Comparison of ENCODE assay signal across 1 cellular context in the genomic region with DNA sequence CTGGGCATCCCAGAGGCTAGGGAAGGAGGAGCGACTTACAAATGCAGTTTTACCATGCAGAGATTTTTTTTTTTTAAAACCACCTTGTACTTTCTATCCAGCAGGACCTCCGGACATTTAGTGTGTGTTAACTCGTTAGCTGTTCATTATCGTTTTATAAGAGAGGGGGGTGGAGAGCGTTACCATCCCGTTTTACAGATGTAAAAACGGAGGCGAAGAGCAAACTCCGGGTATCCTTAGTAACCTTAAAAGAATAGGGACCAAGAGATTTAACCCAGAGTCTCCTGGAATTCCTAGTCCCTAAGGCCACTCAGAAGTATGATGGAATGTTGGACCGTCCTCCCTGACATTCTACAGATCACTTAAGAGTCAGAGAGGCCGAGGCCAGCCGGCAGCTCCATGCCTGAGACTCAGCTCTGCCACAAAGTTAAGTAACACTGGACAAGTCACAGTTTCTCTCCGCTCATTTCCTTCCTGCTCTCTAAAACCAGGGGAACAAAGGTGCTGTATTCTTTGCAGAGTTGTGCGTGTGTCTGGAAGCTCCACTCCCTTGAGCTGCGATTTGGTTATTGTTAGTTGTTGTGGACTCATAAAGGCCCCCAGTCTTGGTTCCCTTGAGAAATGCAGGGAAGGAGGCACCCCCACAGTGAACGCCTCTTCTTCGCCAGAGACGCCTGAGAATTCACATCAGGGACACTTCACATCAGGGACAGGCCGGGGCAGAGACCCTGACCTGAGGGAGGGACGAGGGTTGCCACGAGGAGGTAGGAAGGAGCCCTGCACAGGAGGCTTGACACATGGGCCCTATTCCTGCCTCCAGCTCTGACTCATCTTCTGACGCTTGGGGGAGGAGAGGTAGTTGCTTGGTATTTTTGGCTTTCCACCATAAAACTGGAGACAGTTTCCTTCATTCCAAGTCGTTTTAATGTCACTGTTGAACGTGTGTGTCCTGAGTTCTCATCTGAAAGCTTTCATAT.
TF ChIP-seq lines count a peak whose summit lies in the region.

No MANE protein-coding gene starts in this region.

TF ChIP-seq in GM12878, 131 proteins besides CTCF, POLR2A, EP300 and RAD21:
- TF ChIP-seq IKZF2 (IDR thresholded peaks at IDR 0.05) (0 out of 4 replicates have a peak, but pooled peaks of 1 of the 2 experiments have one; percentile 47), PML (IDR thresholded peaks at IDR 0.05; ENCODE audit: low read length) (no peak), RUNX3 (IDR thresholded peaks at IDR 0.05; ENCODE audit: low read length) (0 out of 2 replicates have a peak, but pooled peaks have one; percentile 6), IKZF1 (conservative IDR thresholded peaks at IDR 0.05) (peak; percentile 57), ZNF622 (IDR thresholded peaks at IDR 0.05) (no peak), HDAC6 (IDR thresholded peaks at IDR 0.05; ENCODE audit: unreplicated experiment) (no peak), POLR2AphosphoS5 (IDR thresholded peaks at IDR 0.05; ENCODE audit: low read length) (0 out of 2 replicates have a peak, but pooled peaks have one; percentile 5)
